28 cellular contexts compared by ENCODE assay signal in the genomic region with DNA sequence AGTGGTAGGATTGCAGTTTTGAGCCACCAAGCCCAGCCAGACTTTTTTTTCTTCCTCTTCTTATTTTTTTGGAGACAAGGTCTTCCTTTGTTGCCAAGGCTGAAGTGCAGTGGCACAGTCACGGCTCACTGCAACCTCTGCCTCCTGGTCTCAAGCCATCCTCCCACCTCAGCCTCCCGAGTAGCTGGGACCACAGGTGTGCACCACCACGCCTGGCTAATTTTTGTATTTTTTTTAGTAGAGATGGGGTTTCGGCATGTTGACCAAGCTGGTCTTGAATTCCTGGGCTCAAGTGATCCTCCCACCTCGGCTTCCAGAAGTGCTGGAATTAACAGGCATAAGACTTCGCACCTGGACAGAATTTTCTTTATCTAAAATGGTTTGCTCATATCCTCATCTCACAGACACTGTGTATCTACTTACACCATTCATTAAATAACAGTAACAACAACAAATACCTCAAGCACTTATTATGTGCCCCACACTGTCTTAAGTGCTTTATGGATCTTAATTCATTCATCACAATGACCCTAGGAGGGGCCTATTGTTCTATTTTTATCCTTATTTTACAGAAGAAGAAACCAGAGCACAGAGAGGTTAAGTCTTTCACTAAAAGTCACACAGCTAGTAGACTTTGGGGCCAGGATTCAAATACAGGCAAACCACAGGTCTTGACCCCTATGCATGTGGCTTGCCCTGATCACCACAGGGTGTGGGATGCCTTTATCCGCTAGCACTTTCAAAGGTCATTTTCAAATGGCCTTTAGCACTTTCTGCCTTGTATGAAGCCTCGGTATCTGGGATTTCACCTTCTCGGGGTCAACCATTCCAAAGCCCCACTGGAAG. TPM values are rescaled to one million over a fixed set of nuclear protein-coding genes. Genes with fewer than 3 reads are reported as not detected.
DNase-seq lines count a peak whose midpoint lies in the region; FAIRE-seq and TF ChIP-seq lines count a peak whose summit lies in the region.
"Had no signal": no experiment of that assay in that cellular context is flagged by ENCODE, and none has a peak within 500 bp of the region (broad histone marks: within the 10 kb centered on the region; RNA-seq: fewer than 3 reads in every experiment).

No MANE protein-coding gene starts in this region.

- 60% methylated on average over 9 of the region's 9 CpGs for WGBS in HUES64
- WGBS in H1 (ENCODE audit: extremely low coverage in 1 of 2, insufficient coverage in 1 of 2, insufficient read length in 1 of 2, insufficient replicate concordance in 2 of 2, low coverage in 1 of 2, low lambda C conversion rate in 2 of 2, missing lambda C conversion rate in 1 of 2), 2 experiments = 58% methylated on average over 9 of the region's 9 CpGs; no CpG with 5 or more reads in 1 of the 2 experiments
- 69% methylated on average over 9 of the region's 9 CpGs for WGBS in mesenchymal stem cell

- H3K14ac ChIP-seq in H1 (ENCODE audit: insufficient read length) (no peak overlapping the region), mesenchymal stem cell (ENCODE audit: low read length in 2 of 2) (no peak overlapping the region)

- H4K8ac ChIP-seq in H1 (ENCODE audit: extremely low read depth, insufficient read depth, low read length) = no peak overlapping the region
- H4K8ac ChIP-seq in mesenchymal stem cell (ENCODE audit: low read length) = no peak overlapping the region

- TF ChIP-seq CTCF in BE2C (IDR thresholded peaks at IDR 0.05; ENCODE audit: low read depth, low read length) = no peak
- TF ChIP-seq CTCF in H1 (IDR thresholded peaks at IDR 0.05; ENCODE audit: control extremely low read depth in 1 of 3, insufficient read depth in 1 of 3, low read depth in 1 of 3, low read length in 3 of 3) = no peak
- TF ChIP-seq CTCF in nephron progenitor cell (IDR thresholded peaks at IDR 0.05) = no peak
- no peak for TF ChIP-seq CTCF in Caco-2 (IDR thresholded peaks at IDR 0.05; ENCODE audit: insufficient read depth in 1 of 2, low read depth in 1 of 2, low read length in 1 of 2, severe bottlenecking in 1 of 2, unreplicated experiment in 1 of 2)

- H3K4me2 ChIP-seq in H1 (ENCODE audit: insufficient read depth in 1 of 2, low read depth in 2 of 2, low read length in 2 of 2) (peak overlapping the region in 1 of 2 experiments; percentile 53; a peak in 2 of 4 replicates), mesenchymal stem cell (ENCODE audit: low read length, poor library complexity, severe bottlenecking) (no peak overlapping the region)
- H3K4me2 ChIP-seq: PC-9 had no signal

- H2BK20ac ChIP-seq in H1 (ENCODE audit: low read length) = peak overlapping the region; percentile 98

- H3K9me3 ChIP-seq in BE2C = peaks cover 16% of the 10 kb centered on the region
- no peaks in the 10 kb centered on the region for H3K9me3 ChIP-seq in HUES64 (ENCODE audit: insufficient read depth, low read depth, low read length)
- H3K9me3 ChIP-seq in H1 (ENCODE audit: insufficient read depth in 2 of 2, low read depth in 1 of 2, low read length in 1 of 2) = no peaks in the 10 kb centered on the region
- no peaks in the 10 kb centered on the region for H3K9me3 ChIP-seq in Caco-2
- no peaks in the 10 kb centered on the region for H3K9me3 ChIP-seq in mesenchymal stem cell (ENCODE audit: control insufficient read depth, low read length)

- no peak overlapping the region for H3K4me3 Mint-ChIP-seq in nephron progenitor cell
- H3K4me3 Mint-ChIP-seq in Caco-2 (ENCODE audit: unreplicated experiment) = no peak overlapping the region

- H4K91ac ChIP-seq in H1 (replicated peaks; ENCODE audit: insufficient read length, low read length) = peak overlapping the region; percentile 93
- H4K91ac ChIP-seq in mesenchymal stem cell (ENCODE audit: low read length) = no peak overlapping the region

- H2BK15ac ChIP-seq in H1 (ENCODE audit: low read length) (0 out of 2 replicates have a peak overlapping the region, but pooled peaks have one; percentile 76), mesenchymal stem cell (ENCODE audit: low read depth, poor library complexity, severe bottlenecking) (no peak overlapping the region)

- H3K4me1 ChIP-seq in BE2C = peaks cover 36% of the 10 kb centered on the region
- peaks cover 27% of the 10 kb centered on the region for H3K4me1 ChIP-seq in HUES64 (ENCODE audit: insufficient read depth, low read length)
- peaks cover 1 to 17% (median 6%) of the 10 kb centered on the region in 4 experiments; a peak in 5 of 7 replicates for H3K4me1 ChIP-seq in H1 (replicated peaks in 1 of 4; ENCODE audit: control insufficient read depth in 3 of 4, insufficient read depth in 4 of 4, low read length in 3 of 4)
- no peaks in the 10 kb centered on the region for H3K4me1 ChIP-seq in Caco-2
- H3K4me1 ChIP-seq in mesenchymal stem cell (ENCODE audit: control insufficient read depth, insufficient read depth, low read depth, low read length) = peaks cover 4% of the 10 kb centered on the region

- no peak overlapping the region for H3K4me3 ChIP-seq in BE2C (ENCODE audit: low read depth, low read length)
- H3K4me3 ChIP-seq in HUES64 (ENCODE audit: low read length) = 0 out of 2 replicates have a peak overlapping the region, but pooled peaks have one; percentile 5
- no peak overlapping the region for H3K4me3 ChIP-seq in H1 (ENCODE audit: extremely low read depth in 1 of 4, insufficient read depth in 2 of 4, low read depth in 3 of 4, low read length in 4 of 4)
- H3K4me3 ChIP-seq in Caco-2 (ENCODE audit: low read depth, low read length) = no peak overlapping the region
- no peak overlapping the region for H3K4me3 ChIP-seq in mesenchymal stem cell (ENCODE audit: insufficient read depth in 1 of 2, low read depth in 1 of 2, low read length in 2 of 2)
- H3K4me3 ChIP-seq: PC-9, SK-N-MC had no signal

- no peaks in the 10 kb centered on the region for H3K79me1 ChIP-seq in H1 (ENCODE audit: low read depth, low read length)
- no peaks in the 10 kb centered on the region for H3K79me1 ChIP-seq in mesenchymal stem cell (replicated peaks; ENCODE audit: low read length, poor library complexity, severe bottlenecking)

- CTCF ChIA-PET in H1 (lab: Charles Lee; ENCODE audit: partially characterized antibody) (interaction anchor here (0.9 to 1.8 kb wide), 3 partner anchors 40 to 302 kb away, joined by 3 to 6 read pairs (median 4); a partner anchor contains a TSS), Caco-2 (lab: Charles Lee) (no interaction called here)

- H4K5ac ChIP-seq in H1 (ENCODE audit: insufficient read length, low read depth, low read length) = peak overlapping the region; percentile 95

- H3K27me3 ChIP-seq in BE2C (no peaks in the 10 kb centered on the region; the same call in 1 of the 2 replicates), HUES64 (ENCODE audit: insufficient read depth, low read length) (no peaks in the 10 kb centered on the region), H1 (replicated peaks in 1 of 4; ENCODE audit: control insufficient read depth in 3 of 4, extremely low read depth in 1 of 4, insufficient read depth in 3 of 4, low read length in 3 of 4) (no peaks in the 10 kb centered on the region; a peak in 1 of 7 replicates), Caco-2 (replicated peaks; ENCODE audit: control insufficient read depth, insufficient read depth, low read length) (no peaks in the 10 kb centered on the region), mesenchymal stem cell (ENCODE audit: control insufficient read depth in 1 of 2, insufficient read depth in 1 of 2, low read length in 2 of 2) (no peaks in the 10 kb centered on the region)

- no peaks in the 10 kb centered on the region for H3K79me2 ChIP-seq in H1 (ENCODE audit: control insufficient read depth in 1 of 2, insufficient read depth in 2 of 2, low read length in 2 of 2)

- H2BK120ac ChIP-seq in H1 (replicated peaks; ENCODE audit: low read depth, low read length) (peak overlapping the region; percentile 61), mesenchymal stem cell (ENCODE audit: low read depth, low read length) (no peak overlapping the region)

- H3K18ac ChIP-seq in H1 (ENCODE audit: extremely low read depth, low read length) (peak overlapping the region; percentile 93; the same call in 1 of the 2 replicates), mesenchymal stem cell (ENCODE audit: low read depth in 1 of 2, low read length in 2 of 2) (no peak overlapping the region)

- H3K36me3 ChIP-seq in BE2C (no peaks in the 10 kb centered on the region), HUES64 (ENCODE audit: insufficient read depth, low read length) (no peaks in the 10 kb centered on the region), H1 (ENCODE audit: control insufficient read depth in 2 of 4, insufficient read depth in 4 of 4, low read length in 3 of 4) (no peaks in the 10 kb centered on the region), Caco-2 (ENCODE audit: control insufficient read depth, insufficient read depth, low read length) (no peaks in the 10 kb centered on the region), mesenchymal stem cell (ENCODE audit: control insufficient read depth in 1 of 2, insufficient read depth in 2 of 2, low read depth in 1 of 2, low read length in 2 of 2) (no peaks in the 10 kb centered on the region)

- intact Hi-C loops in Caco-2 (cut with micrococcal nuclease; ENCODE audit: unreplicated experiment) = no loop called here

- no peaks in the 10 kb centered on the region for H3K36me3 Mint-ChIP-seq in nephron progenitor cell (ENCODE audit: low read depth)
- H3K36me3 Mint-ChIP-seq in Caco-2 (ENCODE audit: insufficient read depth, unreplicated experiment) = no peaks in the 10 kb centered on the region

- TF ChIP-seq POLR2A in H1 (IDR thresholded peaks at IDR 0.05; ENCODE audit: control extremely low read depth in 1 of 2, low read depth in 2 of 2, low read length in 2 of 2) = no peak

- FAIRE-seq in H1 (lab: Jason Lieb, UNC) = peak; percentile 92
- FAIRE-seq: GM18507 had no signal

- H2BK12ac ChIP-seq in H1 (ENCODE audit: low read depth, low read length) (peak overlapping the region; percentile 88), mesenchymal stem cell (ENCODE audit: low read length in 2 of 2) (no peak overlapping the region)

- H3K27ac Mint-ChIP-seq in nephron progenitor cell = peak overlapping the region; percentile 48
- no peak overlapping the region for H3K27ac Mint-ChIP-seq in Caco-2 (ENCODE audit: unreplicated experiment)

- H3K56ac ChIP-seq in H1 (replicated peaks; ENCODE audit: insufficient read length, low read depth, low read length) = no peak overlapping the region

- H3K9me3 Mint-ChIP-seq in nephron progenitor cell (peaks cover 4% of the 10 kb centered on the region), Caco-2 (ENCODE audit: unreplicated experiment) (no peaks in the 10 kb centered on the region)

- no peak overlapping the region for H2AK5ac ChIP-seq in H1 (ENCODE audit: low read depth, low read length)
- H2AK5ac ChIP-seq in mesenchymal stem cell (ENCODE audit: low read length, severe bottlenecking) = no peak overlapping the region

- H3K23ac ChIP-seq in H1 (ENCODE audit: insufficient read length) (no peak overlapping the region), mesenchymal stem cell (ENCODE audit: low read length in 2 of 2) (no peak overlapping the region)

- H2BK5ac ChIP-seq in H1 (ENCODE audit: low read depth, low read length) (peak overlapping the region; percentile 96), mesenchymal stem cell (ENCODE audit: low read depth, low read length, poor library complexity, severe bottlenecking) (no peak overlapping the region)

- no peak for TF ChIP-seq EP300 in H1 (IDR thresholded peaks at IDR 0.05; ENCODE audit: borderline replicate concordance in 1 of 2, low read depth in 2 of 2, low read length in 2 of 2)

- H3K9ac ChIP-seq in HUES64 (ENCODE audit: low read depth, low read length) (no peak overlapping the region), H1 (replicated peaks in 1 of 4; ENCODE audit: extremely low read depth in 1 of 4, low read depth in 3 of 4, low read length in 3 of 4) (no peak overlapping the region), mesenchymal stem cell (ENCODE audit: low read length) (no peak overlapping the region)

- no peak overlapping the region for H3K4ac ChIP-seq in H1 (replicated peaks; ENCODE audit: insufficient read length, low read depth, low read length)
- no peak overlapping the region for H3K4ac ChIP-seq in mesenchymal stem cell (ENCODE audit: low read depth in 1 of 2, low read length in 2 of 2)

- DNase-seq in BE2C (peak; percentile 95), H1 (ENCODE audit: low read depth in 1 of 2, low spot score in 2 of 2) (no peak), nephron progenitor cell (no peak), Caco-2 (no peak), NCI-H2196 treated with DMSO at 0.1 percent for 48 hours (lab: John Stamatoyannopoulos, UW; ENCODE audit: unreplicated experiment) (no peak), mesenchymal stem cell (no peak)
- DNase-seq in stimulated activated CD4-positive, alpha-beta T cell treated with anti-CD3 and anti-CD28 coated beads, Interleukin-4, amount 100 ng/mL, for 1 hour = no peak
- DNase-seq: 8988T, ACHN, DMS153, GOT3, KBM-7, MV-4-11, NCI-H1105, NCI-H1436 treated with DMSO at 0.1 percent for 48 hours, NCI-H1930, NCI-H2107, NCI-H446 treated with DMSO at 0.1 percent for 48 hours, NCI-H526 treated with DMSO at 0.1 percent for 48 hours, PC-9, RPMI8226, SHP77 had no signal

- TF ChIP-seq RAD21 in H1 (IDR thresholded peaks at IDR 0.05 in 1 of 2, conservative IDR thresholded peaks at IDR 0.05 in 1 of 2; ENCODE audit: low read depth in 2 of 2, low read length in 2 of 2) = no peak

- H2AFZ ChIP-seq in H1 (ENCODE audit: low read length) (no peak overlapping the region), mesenchymal stem cell (ENCODE audit: low read depth, low read length) (no peak overlapping the region)
- H2AFZ ChIP-seq: PC-9 had no signal

- H3K23me2 ChIP-seq in H1 (ENCODE audit: low read depth, low read length) = no peaks in the 10 kb centered on the region

- BruUV-seq in Caco-2 (replicated peaks; lab: Mats Ljungman, UMichigan) = no TSS peak

- peaks cover 7% of the 10 kb centered on the region for H3K27me3 Mint-ChIP-seq in nephron progenitor cell (ENCODE audit: low read depth, poor library complexity)
- H3K27me3 Mint-ChIP-seq in Caco-2 (ENCODE audit: insufficient read depth, unreplicated experiment) = no peaks in the 10 kb centered on the region

- POLR2A ChIA-PET in H1 (lab: Charles Lee; ENCODE audit: partially characterized antibody) = interaction anchor here (0.6 to 2.1 kb wide), 8 partner anchors 10 to 174 kb away, joined by 3 to 8 read pairs (median 3); no protein-coding TSS in a partner anchor
- POLR2A ChIA-PET in Caco-2 (lab: Charles Lee) = no interaction called here

- H3K4me1 Mint-ChIP-seq in nephron progenitor cell = peaks cover 64% of the 10 kb centered on the region
- no peaks in the 10 kb centered on the region for H3K4me1 Mint-ChIP-seq in Caco-2 (ENCODE audit: low read depth, unreplicated experiment)

- peak overlapping the region; percentile 83 for H3K27ac ChIP-seq in HUES64 (ENCODE audit: low read depth, low read length)
- H3K27ac ChIP-seq in H1 (ENCODE audit: low read depth, low read length) = peak overlapping the region; percentile 7; the same call in 1 of the 2 replicates
- no peak overlapping the region for H3K27ac ChIP-seq in mesenchymal stem cell (ENCODE audit: low read length, poor library complexity, severe bottlenecking)
- H3K27ac ChIP-seq: PC-9, SK-N-MC had no signal

- no peaks in the 10 kb centered on the region for H4K20me1 ChIP-seq in H1 (replicated peaks in 1 of 2; ENCODE audit: control insufficient read depth in 1 of 2, insufficient read depth in 2 of 2, low read length in 2 of 2)

RNA-seq across cellular contexts. Expression of a gene that starts 39.6 kb away (rescaled TPM):
- polyA plus RNA-seq in BE2C (2012; ENCODE audit: insufficient read depth, insufficient read length, low read depth) = 1,296 TPM
- polyA plus RNA-seq in HUES64 (2013, experiment 1 of 2) = 75.7 TPM
- polyA plus RNA-seq in HUES64 (2013, experiment 2 of 2) = 76.3 TPM
- 137 and 142 TPM in 2 replicates for total RNA-seq in H1 (2021; fragmentation: NEBNext Ultra II Directional; extraction: Animal tissue kit (Norgen Biotek cat#: 25700))
- 87.8 and 100 TPM in 2 replicates for polyA plus RNA-seq in H1 (2011; rRNA removed)
- 90.7 TPM for polyA plus RNA-seq in H1 (2011; cell fraction: cytosol; rRNA removed)
- 82.0 TPM for polyA plus RNA-seq in H1 (2011; cell fraction: nucleus; rRNA removed)
- polyA plus RNA-seq in H1 (2012, experiment 1 of 2) = 85.1 to 103 TPM (median 94.3 TPM) in 4 replicates
- 144 TPM for polyA plus RNA-seq in H1 (2012, experiment 2 of 2)
- polyA plus RNA-seq in H1 (2013, experiment 1 of 2) = 90.2 TPM
- 86.8 TPM for polyA plus RNA-seq in H1 (2013, experiment 2 of 2)
- polyA minus RNA-seq in H1 (2011; rRNA and poly(A)+ RNA removed) = 51.6 and 92.6 TPM in 2 replicates
- 57.2 TPM for polyA minus RNA-seq in H1 (2011; cell fraction: cytosol; rRNA and poly(A)+ RNA removed)
- 35.0 TPM for polyA minus RNA-seq in H1 (2011; cell fraction: nucleus; rRNA and poly(A)+ RNA removed)
- total RNA-seq in Caco-2 (2022) = 46.6 and 54.4 TPM in 2 replicates
- 0.36 TPM for polyA plus RNA-seq in mesenchymal stem cell (2013, experiment 1 of 2)
- polyA plus RNA-seq in mesenchymal stem cell (2013, experiment 2 of 2) = 0.36 TPM
- total RNA-seq: LHCN-M2, MCF 10A, PC-9 had no signal
- polyA plus RNA-seq: BJ had no signal
